1 cellular context compared by ENCODE assay signal in genomic region chr13:113383089-113383488, GRCh38.
A peak's percentile ranks its signal among the peaks of the same experiment; 100 is the strongest.
TF ChIP-seq lines count a peak whose summit lies in the region.

No MANE protein-coding gene starts in this region.

TF ChIP-seq in HEK293, 187 proteins besides CTCF, POLR2A, EP300 and RAD21 (continued from another document):
- TF ChIP-seq ZNF26 (tag by site-specific recombination; IDR thresholded peaks at IDR 0.05): no peak
- peak; percentile 48; the same call in 1 of the 2 replicates for TF ChIP-seq ZNF596 (tag by site-specific recombination; IDR thresholded peaks at IDR 0.05)
- TF ChIP-seq ZNF747 (tag by site-specific recombination; IDR thresholded peaks at IDR 0.05): no peak
- no peak for TF ChIP-seq SCRT2 (tag by site-specific recombination; IDR thresholded peaks at IDR 0.05)
- TF ChIP-seq ZNF133 (tag by site-specific recombination; IDR thresholded peaks at IDR 0.05): no peak
- TF ChIP-seq ZNF10 (tag by site-specific recombination; IDR thresholded peaks at IDR 0.05): no peak
- TF ChIP-seq ZNF394 (tag by site-specific recombination; IDR thresholded peaks at IDR 0.05; ENCODE audit: borderline replicate concordance): no peak
- TF ChIP-seq ZSCAN5A (tag by site-specific recombination; IDR thresholded peaks at IDR 0.05): no peak
- peak; percentile 76 for TF ChIP-seq ZBTB44 (tag by site-specific recombination; IDR thresholded peaks at IDR 0.05)
- TF ChIP-seq ZNF654 (tag by site-specific recombination; IDR thresholded peaks at IDR 0.05; ENCODE audit: low read depth): no peak
- no peak for TF ChIP-seq ZNF626 (tag by site-specific recombination; IDR thresholded peaks at IDR 0.05)
- peak; percentile 67; the same call in 1 of the 2 replicates for TF ChIP-seq KLF17 (tag by site-specific recombination; IDR thresholded peaks at IDR 0.05)
- no peak for TF ChIP-seq ZNF112 (tag by site-specific recombination; IDR thresholded peaks at IDR 0.05)
- TF ChIP-seq ZNF114 (tag by site-specific recombination; IDR thresholded peaks at IDR 0.05): no peak
- no peak for TF ChIP-seq YY2 (tag by site-specific recombination; IDR thresholded peaks at IDR 0.05)
